8 cellular contexts compared by ENCODE assay signal in the genomic region with DNA sequence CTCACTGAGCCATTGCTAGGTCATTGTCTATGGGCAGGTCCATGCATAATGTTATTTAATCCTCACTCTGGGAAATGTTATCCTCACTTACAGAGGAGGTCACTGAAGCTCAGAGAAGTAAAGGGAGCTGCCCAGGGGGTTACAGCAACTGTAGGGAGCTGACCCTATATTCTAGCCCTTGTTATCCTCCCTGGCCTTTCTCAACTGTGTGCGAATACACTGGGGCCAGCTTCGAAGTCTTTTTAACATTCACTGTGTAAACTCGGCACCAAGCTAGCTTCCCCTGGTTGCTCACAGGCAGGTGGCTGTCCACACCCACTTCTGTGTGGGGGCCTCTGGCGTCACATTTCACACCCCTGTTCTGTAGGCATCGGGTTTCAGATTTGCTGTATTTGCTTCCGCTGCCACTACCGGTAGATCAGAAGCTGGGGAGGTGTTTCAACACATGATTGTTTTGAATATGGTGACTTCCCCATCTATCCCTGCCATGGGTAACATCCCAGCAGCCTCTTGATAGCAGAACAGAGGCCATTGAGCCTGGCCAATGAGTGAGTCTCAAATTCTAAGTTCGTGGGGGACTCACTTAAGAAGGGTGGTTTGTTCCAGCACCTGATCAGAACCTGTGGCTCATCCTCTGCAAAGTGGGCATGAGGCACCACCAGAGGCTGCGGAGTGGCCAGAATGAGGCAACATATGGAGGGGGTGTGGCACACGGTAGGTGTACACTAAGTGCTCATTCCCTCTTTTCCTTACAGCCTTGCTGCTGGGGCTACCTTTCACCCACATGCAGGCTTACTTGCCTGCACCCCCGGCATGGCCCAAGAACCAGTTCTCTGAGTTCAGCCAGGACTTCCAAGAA.
DNase-seq lines count a peak whose midpoint lies in the region; ATAC-seq and TF ChIP-seq lines count a peak whose summit lies in the region.

No MANE protein-coding gene starts in this region.

- TF ChIP-seq CTCF in GM10248 (IDR thresholded peaks at IDR 0.05; ENCODE audit: control extremely low read depth, extremely low read depth, low read depth, missing control alignments) (no peak), BE2C (IDR thresholded peaks at IDR 0.05; ENCODE audit: low read depth, low read length) (no peak)

- peak; percentile 47 for ATAC-seq in GM21528 (IDR thresholded peaks at IDR 0.05; ENCODE audit: low FRiP score, unreplicated experiment)

- H3K4me3 ChIP-seq in effector memory CD4-positive, alpha-beta T cell (ENCODE audit: insufficient read depth, low read depth, low read length, poor library complexity, severe bottlenecking): no peak overlapping the region
- no peak overlapping the region for H3K4me3 ChIP-seq in BE2C (ENCODE audit: low read depth, low read length)

- no peaks in the 10 kb centered on the region for H3K27me3 ChIP-seq in effector memory CD4-positive, alpha-beta T cell (replicated peaks; ENCODE audit: control insufficient read depth, insufficient read depth, low read length, poor library complexity, severe bottlenecking)
- H3K27me3 ChIP-seq in BE2C: no peaks in the 10 kb centered on the region

- DNase-seq in GM10248 (ENCODE audit: extremely low spot score): peak; percentile 88
- DNase-seq in Kasumi-1 (lab: John Stamatoyannopoulos, UW): peak; percentile 80
- DNase-seq in activated CD4-positive, alpha-beta T cell treated with anti-CD3 and anti-CD28 coated beads for 4 hours: peak; percentile 81 to 82
- peak; percentile 72 to 81 (median 75) for DNase-seq in effector memory CD4-positive, alpha-beta T cell
- DNase-seq in stimulated activated CD4-positive, alpha-beta T cell treated with anti-CD3 and anti-CD28 coated beads, Interleukin-2, amount 100 ng/mL, for 24 hours: peak; percentile 82
- DNase-seq in BE2C: no peak
- no peak for DNase-seq in SW 1271 (lab: John Stamatoyannopoulos, UW)

- POLR2A ChIA-PET in GM10248 (lab: Yijun Ruan, JAX): interaction anchor here (1.0 to 3.2 kb wide), 5 partner anchors 10 to 179 kb away, joined by 3 to 20 read pairs (median 3); no protein-coding TSS in a partner anchor

- peak overlapping the region; percentile 95 for H3K27ac ChIP-seq in effector memory CD4-positive, alpha-beta T cell (ENCODE audit: insufficient read depth, low read length, poor library complexity, severe bottlenecking)

- no peaks in the 10 kb centered on the region for H3K9me3 ChIP-seq in effector memory CD4-positive, alpha-beta T cell (ENCODE audit: control insufficient read depth, low read length)
- H3K9me3 ChIP-seq in BE2C: no peaks in the 10 kb centered on the region

- peaks cover 96% of the 10 kb centered on the region for H3K4me1 ChIP-seq in effector memory CD4-positive, alpha-beta T cell (ENCODE audit: control insufficient read depth, insufficient read depth, low read length, poor library complexity, severe bottlenecking)
- peaks cover 15% of the 10 kb centered on the region for H3K4me1 ChIP-seq in BE2C

- CTCF ChIA-PET in GM10248 (lab: Yijun Ruan, JAX): interaction anchor here (0.9 to 5.4 kb wide), 14 partner anchors 8 to 80 kb away, joined by 3 to 34 read pairs (median 4); no protein-coding TSS in a partner anchor

- H3K36me3 ChIP-seq in effector memory CD4-positive, alpha-beta T cell (ENCODE audit: control insufficient read depth, insufficient read depth, low read length): peaks cover under 1% of the 10 kb centered on the region
- H3K36me3 ChIP-seq in BE2C: no peaks in the 10 kb centered on the region

Comparison
In these comparisons a context has a peak if more than half of its experiments do, and no peak if none do; other contexts are left out.
1. DNase-seq: peak in GM10248 (single experiment), Kasumi-1 (2 of 2), activated CD4-positive, alpha-beta T cell treated with anti-CD3 and anti-CD28 coated beads for 4 hours (2 of 2), effector memory CD4-positive, alpha-beta T cell (3 of 3) and stimulated activated CD4-positive, alpha-beta T cell treated with anti-CD3 and anti-CD28 coated beads, Interleukin-2, amount 100 ng/mL, for 24 hours (2 of 2); none in BE2C (single experiment) and SW 1271 (0 of 2).